In genomic region chr11:117327567-117328413, GRCh38 we compare ENCODE assay signal across 1 cellular context.
TF ChIP-seq lines count a peak whose summit lies in the region.

TSS of gene CEP164 (plus strand) at chr11:117327854. CDS start at chr11:117338587, 10,733 bp downstream.

TF ChIP-seq in K562, 482 proteins besides CTCF, POLR2A, EP300 and RAD21 (continued from another document and continues in another):
- TF ChIP-seq ZNF740 (CRISPR knock-in tag; IDR thresholded peaks at IDR 0.05), result no peak
- TF ChIP-seq ZNF740 (tag; IDR thresholded peaks at IDR 0.05), result peak in 1 of 2 experiments; percentile 86; a peak in 2 of 4 replicates
- peak; percentile 24; the same call in 1 of the 2 replicates for TF ChIP-seq NCOA1 (IDR thresholded peaks at IDR 0.05; ENCODE audit: low read depth)
- TF ChIP-seq ZHX1 (conservative IDR thresholded peaks at IDR 0.05; ENCODE audit: low read length), result no peak
- TF ChIP-seq L3MBTL2 (IDR thresholded peaks at IDR 0.05), result peak; percentile 73
- peak; percentile 79 for TF ChIP-seq MYBL2 (IDR thresholded peaks at IDR 0.05; ENCODE audit: low read depth)
- TF ChIP-seq MYBL2 (CRISPR knock-in tag; IDR thresholded peaks at IDR 0.05; ENCODE audit: borderline replicate concordance), result no peak
- TF ChIP-seq THAP7 (CRISPR knock-in tag; IDR thresholded peaks at IDR 0.05), result no peak
- no peak for TF ChIP-seq TCFL5 (CRISPR knock-in tag; conservative IDR thresholded peaks at IDR 0.05)
- TF ChIP-seq EGR1 (conservative IDR thresholded peaks at IDR 0.05), result peak; percentile 79
- peak; percentile 9; the same call in 1 of the 2 replicates for TF ChIP-seq NFIC (IDR thresholded peaks at IDR 0.05)
- TF ChIP-seq FOXO4 (CRISPR knock-in tag; IDR thresholded peaks at IDR 0.05), result no peak
- peak; percentile 44 for TF ChIP-seq GMEB1 (CRISPR knock-in tag; IDR thresholded peaks at IDR 0.05)
- TF ChIP-seq ZNF224 (CRISPR knock-in tag; IDR thresholded peaks at IDR 0.05), result 0 out of 2 replicates have a peak, but pooled peaks have one; percentile 56
- TF ChIP-seq ARID4B (CRISPR knock-in tag; IDR thresholded peaks at IDR 0.05), result peak; percentile 42
- TF ChIP-seq FOXP1 (CRISPR knock-in tag; IDR thresholded peaks at IDR 0.05), result peak; percentile 84
- peak; percentile 96 for TF ChIP-seq POLR2G (IDR thresholded peaks at IDR 0.05; ENCODE audit: low read depth, low read length)
- peak; percentile 83 for TF ChIP-seq SUPT5H (IDR thresholded peaks at IDR 0.05)
- peak; percentile 92 for TF ChIP-seq GABPB1 (CRISPR knock-in tag; IDR thresholded peaks at IDR 0.05)
- no peak for TF ChIP-seq SLC30A9 (CRISPR knock-in tag; IDR thresholded peaks at IDR 0.05)
- TF ChIP-seq ZNF668 (CRISPR knock-in tag; IDR thresholded peaks at IDR 0.05), result no peak
- 0 out of 2 replicates have a peak, but pooled peaks have one; percentile 32 for TF ChIP-seq CBFA2T2 (conservative IDR thresholded peaks at IDR 0.05)
- TF ChIP-seq CREB1 (IDR thresholded peaks at IDR 0.05), result peak; percentile 42; the same call in 1 of the 2 replicates
- peak; percentile 35; the same call in 1 of the 2 replicates for TF ChIP-seq CREB1 (CRISPR knock-in tag; IDR thresholded peaks at IDR 0.05)
- TF ChIP-seq RBM25 (IDR thresholded peaks at IDR 0.05; ENCODE audit: low read depth, low read length, severe bottlenecking), result peak; percentile 70
- no peak for TF ChIP-seq POU5F1 (IDR thresholded peaks at IDR 0.05; ENCODE audit: borderline replicate concordance, low read depth, low read length, partially characterized antibody)
- peak; percentile 77 for TF ChIP-seq ATF7 (IDR thresholded peaks at IDR 0.05)
- TF ChIP-seq ID3 (CRISPR knock-in tag; IDR thresholded peaks at IDR 0.05), result no peak
- no peak for TF ChIP-seq ID3 (tag; IDR thresholded peaks at IDR 0.05)
- peak; percentile 91 for TF ChIP-seq ZBTB40 (IDR thresholded peaks at IDR 0.05)
- no peak for TF ChIP-seq ZBTB40 (CRISPR knock-in tag; IDR thresholded peaks at IDR 0.05)
- peak; percentile 88 to 91 for TF ChIP-seq MNT (conservative IDR thresholded peaks at IDR 0.05)
- TF ChIP-seq CC2D1A (IDR thresholded peaks at IDR 0.05), result peak; percentile 71; the same call in 1 of the 2 replicates
- 0 out of 2 replicates have a peak, but pooled peaks have one; percentile 24 for TF ChIP-seq BMI1 (IDR thresholded peaks at IDR 0.05; ENCODE audit: low read length)
- 0 out of 2 replicates have a peak, but pooled peaks have one; percentile 5 for TF ChIP-seq ZNF197 (CRISPR knock-in tag; IDR thresholded peaks at IDR 0.05; ENCODE audit: low read depth)
- 0 out of 2 replicates have a peak, but pooled peaks have one; percentile 35 for TF ChIP-seq ZNF232 (CRISPR knock-in tag; IDR thresholded peaks at IDR 0.05)
- no peak for TF ChIP-seq ZNF133 (CRISPR knock-in tag; IDR thresholded peaks at IDR 0.05)
